Comparison of ENCODE assay signal across 1 cellular context in the genomic region with DNA sequence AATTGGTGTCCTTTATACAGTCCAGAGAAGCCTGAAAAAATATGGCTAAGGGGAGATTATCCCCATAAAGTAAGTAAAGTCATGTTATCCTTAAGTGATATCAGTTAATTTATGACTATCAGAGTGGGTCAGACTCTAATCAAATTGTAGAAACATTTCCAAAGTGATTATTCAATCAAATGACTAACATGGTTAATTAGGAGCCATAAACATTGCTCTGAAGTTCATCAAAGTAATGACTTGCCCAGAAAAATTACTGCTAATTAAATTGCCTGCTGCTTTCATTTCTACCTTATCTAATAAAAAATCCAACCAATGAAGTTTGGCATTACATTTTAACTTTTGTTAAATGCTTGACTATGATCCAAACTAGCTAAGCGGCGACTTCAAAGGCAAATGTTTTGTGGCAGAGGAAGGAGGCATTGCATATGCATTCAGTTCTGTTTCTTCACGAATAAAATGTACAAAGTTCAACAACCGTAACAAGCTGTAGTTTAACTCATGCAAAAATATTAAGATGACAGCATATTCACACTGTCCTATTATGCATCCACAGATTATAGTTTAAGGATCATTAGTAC.
TF ChIP-seq lines count a peak whose summit lies in the region.

No MANE protein-coding gene starts in this region.

TF ChIP-seq in HEK293, 187 proteins besides CTCF, POLR2A, EP300 and RAD21 (continued from another document):
- TF ChIP-seq ZNF596 (tag by site-specific recombination; IDR thresholded peaks at IDR 0.05): no peak
- no peak for TF ChIP-seq ZIC2 (tag by site-specific recombination; IDR thresholded peaks at IDR 0.05)
- no peak for TF ChIP-seq ZNF416 (tag by site-specific recombination; IDR thresholded peaks at IDR 0.05)
- no peak for TF ChIP-seq KLF16 (tag by site-specific recombination; IDR thresholded peaks at IDR 0.05)
- TF ChIP-seq, protein P1, sequence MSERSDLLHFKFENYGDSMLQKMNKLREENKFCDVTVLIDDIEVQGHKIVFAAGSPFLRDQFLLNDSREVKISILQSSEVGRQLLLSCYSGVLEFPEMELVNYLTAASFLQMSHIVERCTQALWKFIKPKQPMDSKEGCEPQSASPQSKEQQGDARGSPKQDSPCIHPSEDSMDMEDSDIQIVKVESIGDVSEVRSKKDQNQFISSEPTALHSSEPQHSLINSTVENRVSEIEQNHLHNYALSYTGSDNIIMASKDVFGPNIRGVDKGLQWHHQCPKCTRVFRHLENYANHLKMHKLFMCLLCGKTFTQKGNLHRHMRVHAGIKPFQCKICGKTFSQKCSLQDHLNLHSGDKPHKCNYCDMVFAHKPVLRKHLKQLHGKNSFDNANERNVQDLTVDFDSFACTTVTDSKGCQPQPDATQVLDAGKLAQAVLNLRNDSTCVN (tag by site-specific recombination; optimal IDR thresholded peaks at IDR 0.05): no peak
- TF ChIP-seq TCF7L2 (IDR thresholded peaks at IDR 0.05; ENCODE audit: borderline replicate concordance, low read depth, low read length): peak; percentile 71; the same call in 1 of the 2 replicates
- TF ChIP-seq, protein P2, sequence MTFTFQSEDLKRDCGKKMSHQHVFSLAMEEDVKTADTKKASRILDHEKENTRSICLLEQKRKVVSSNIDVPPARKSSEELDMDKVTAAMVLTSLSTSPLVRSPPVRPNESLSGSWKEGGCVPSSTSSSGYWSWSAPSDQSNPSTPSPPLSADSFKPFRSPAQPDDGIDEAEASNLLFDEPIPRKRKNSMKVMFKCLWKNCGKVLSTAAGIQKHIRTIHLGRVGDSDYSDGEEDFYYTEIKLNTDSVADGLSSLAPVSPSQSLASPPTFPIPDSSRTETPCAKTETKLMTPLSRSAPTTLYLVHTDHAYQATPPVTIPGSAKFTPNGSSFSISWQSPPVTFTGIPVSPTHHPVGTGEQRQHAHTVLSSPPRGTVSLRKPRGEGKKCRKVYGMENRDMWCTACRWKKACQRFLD (tag by site-specific recombination; IDR thresholded peaks at IDR 0.05): no peak
- TF ChIP-seq, protein P3, sequence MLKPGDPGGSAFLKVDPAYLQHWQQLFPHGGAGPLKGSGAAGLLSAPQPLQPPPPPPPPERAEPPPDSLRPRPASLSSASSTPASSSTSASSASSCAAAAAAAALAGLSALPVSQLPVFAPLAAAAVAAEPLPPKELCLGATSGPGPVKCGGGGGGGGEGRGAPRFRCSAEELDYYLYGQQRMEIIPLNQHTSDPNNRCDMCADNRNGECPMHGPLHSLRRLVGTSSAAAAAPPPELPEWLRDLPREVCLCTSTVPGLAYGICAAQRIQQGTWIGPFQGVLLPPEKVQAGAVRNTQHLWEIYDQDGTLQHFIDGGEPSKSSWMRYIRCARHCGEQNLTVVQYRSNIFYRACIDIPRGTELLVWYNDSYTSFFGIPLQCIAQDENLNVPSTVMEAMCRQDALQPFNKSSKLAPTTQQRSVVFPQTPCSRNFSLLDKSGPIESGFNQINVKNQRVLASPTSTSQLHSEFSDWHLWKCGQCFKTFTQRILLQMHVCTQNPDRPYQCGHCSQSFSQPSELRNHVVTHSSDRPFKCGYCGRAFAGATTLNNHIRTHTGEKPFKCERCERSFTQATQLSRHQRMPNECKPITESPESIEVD (tag by site-specific recombination; IDR thresholded peaks at IDR 0.05): peak; percentile 18; the same call in 1 of the 2 replicates
- no peak for TF ChIP-seq ZNF830 (tag by site-specific recombination; IDR thresholded peaks at IDR 0.05; ENCODE audit: low read depth)
